ENCODE assay signal across 15 cellular contexts in the genomic region with DNA sequence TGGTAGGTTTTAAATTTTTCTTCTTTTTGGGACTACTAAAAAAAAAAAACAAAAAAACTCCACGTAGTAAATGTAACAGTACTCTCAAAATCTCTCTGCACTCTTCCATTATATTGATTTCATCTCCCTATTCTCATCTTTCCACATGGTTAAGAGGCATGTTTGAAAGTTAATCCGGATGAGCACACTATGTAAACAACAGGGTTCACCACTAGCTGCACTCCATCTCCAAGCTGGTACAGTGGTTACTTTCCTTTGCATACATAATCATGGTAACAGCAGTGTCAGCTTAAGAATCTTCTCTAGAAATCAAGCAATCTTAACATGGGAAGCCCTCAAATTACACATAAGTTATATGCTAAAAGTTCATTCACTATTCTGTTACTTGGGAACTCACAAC.
A peak's percentile ranks its signal among the peaks of the same experiment; 100 is the strongest.
DNase-seq lines count a peak whose midpoint lies in the region; ATAC-seq and TF ChIP-seq lines count a peak whose summit lies in the region.
"Had no signal": no experiment of that assay in that cellular context is flagged by ENCODE, and none has a peak within 500 bp of the region (broad histone marks: within the 10 kb centered on the region; RNA-seq: fewer than 3 reads in every experiment).

No MANE protein-coding gene starts in this region.

- peaks cover 5% of the 10 kb centered on the region for H3K9me3 Mint-ChIP-seq in osteocyte (ENCODE audit: unreplicated experiment)

- peaks cover 54% of the 10 kb centered on the region for H3K4me1 Mint-ChIP-seq in osteocyte (ENCODE audit: unreplicated experiment)

- intact Hi-C loops in Right ventricle myocardium inferior (cut with DNase I) = no loop called here

- H3K27ac Mint-ChIP-seq in osteocyte (ENCODE audit: unreplicated experiment) = peak overlapping the region; percentile 23

- no peaks in the 10 kb centered on the region for H3K27me3 Mint-ChIP-seq in osteocyte (ENCODE audit: unreplicated experiment)

- TF ChIP-seq CTCF in choroid plexus epithelial cell (conservative IDR thresholded peaks at IDR 0.05; ENCODE audit: low read depth, low read length) = no peak
- no peak for TF ChIP-seq CTCF in osteocyte (IDR thresholded peaks at IDR 0.05)

- peak; percentile 21 for DNase-seq in NCI-H146 (lab: John Stamatoyannopoulos, UW)
- no peak for DNase-seq in NCI-H146 treated with DMSO at 0.1 percent for 48 hours (lab: John Stamatoyannopoulos, UW; ENCODE audit: unreplicated experiment)
- DNase-seq in NCI-H524 treated with DMSO at 0.1 percent for 48 hours (lab: John Stamatoyannopoulos, UW) = peak; percentile 76
- DNase-seq in choroid plexus epithelial cell (ENCODE audit: low read depth) = peak; percentile 59
- no peak for DNase-seq in osteocyte (ENCODE audit: extremely low spot score, unreplicated experiment)
- DNase-seq in activated CD4-positive, alpha-beta T cell treated with anti-CD3 and anti-CD28 coated beads for 4 hours = no peak
- DNase-seq in Right ventricle myocardium inferior (ENCODE audit: missing footprints) = no peak
- DNase-seq: activated gamma-delta T cell; NCI-H2081; retina; stimulated activated CD4-positive, alpha-beta T cell treated with anti-CD3 and anti-CD28 coated beads, Interleukin-2, amount 100 ng/mL, for 24 hours; thyroid gland had no signal

- no peak overlapping the region for H3K4me3 ChIP-seq in choroid plexus epithelial cell (ENCODE audit: low read depth, low read length)
- H3K4me3 ChIP-seq: A549, lung, thyroid gland had no signal

- peaks cover 4% of the 10 kb centered on the region for H3K36me3 Mint-ChIP-seq in osteocyte (ENCODE audit: unreplicated experiment)

- no peak for ATAC-seq in GM18517 (IDR thresholded peaks at IDR 0.05; ENCODE audit: unreplicated experiment)
- ATAC-seq in Right ventricle myocardium inferior = no peak
- ATAC-seq: A549 had no signal

- no peak overlapping the region for H3K4me3 Mint-ChIP-seq in osteocyte (ENCODE audit: unreplicated experiment)

Comparison
In these comparisons a context has a peak if more than half of its experiments do, and no peak if none do; other contexts are left out.
1. DNase-seq: peak in NCI-H146 (single experiment), NCI-H524 treated with DMSO at 0.1 percent for 48 hours (single experiment) and choroid plexus epithelial cell (single experiment); none in NCI-H146 treated with DMSO at 0.1 percent for 48 hours (single experiment), osteocyte (single experiment), activated CD4-positive, alpha-beta T cell treated with anti-CD3 and anti-CD28 coated beads for 4 hours (0 of 2) and Right ventricle myocardium inferior (single experiment).